ENCODE assay signal across 13 cellular contexts in genomic region chr20:60921021-60921622, GRCh38.
DNase-seq lines count a peak whose midpoint lies in the region; ATAC-seq and TF ChIP-seq lines count a peak whose summit lies in the region.
"Had no signal": no experiment of that assay in that cellular context is flagged by ENCODE, and none has a peak within 500 bp of the region (broad histone marks: within the 10 kb centered on the region; RNA-seq: fewer than 3 reads in every experiment).

No MANE protein-coding gene starts in this region.

- H3K36me3 Mint-ChIP-seq in progenitor cell of endocrine pancreas (ENCODE audit: insufficient read depth), result no peaks in the 10 kb centered on the region

- H3K4me1 Mint-ChIP-seq in progenitor cell of endocrine pancreas (ENCODE audit: low read depth), result no peaks in the 10 kb centered on the region

- no peak for TF ChIP-seq POLR2A in erythroblast (IDR thresholded peaks at IDR 0.05; ENCODE audit: low read length)

- no peak overlapping the region for H3K4me3 Mint-ChIP-seq in progenitor cell of endocrine pancreas (ENCODE audit: low read depth)
- H3K4me3 Mint-ChIP-seq: T-helper 1 cell treated with Interleukin-12 subunit alpha and Interleukin-12 subunit beta and Interleukin-4 antibody, amounts not matched to agents 30 μg/mL and 1 μg/mL, for 36 hours had no signal

- H3K9me3 Mint-ChIP-seq in progenitor cell of endocrine pancreas (ENCODE audit: low read depth), result peaks cover 5% of the 10 kb centered on the region

- no peak for ATAC-seq in HG03039 (IDR thresholded peaks at IDR 0.05; ENCODE audit: unreplicated experiment)
- ATAC-seq: foreskin keratinocyte had no signal

- H3K4me3 ChIP-seq in astrocyte of the spinal cord (ENCODE audit: low read depth, low read length), result no peak overlapping the region
- H3K4me3 ChIP-seq: lung, vagina had no signal

- DNase-seq in activated CD4-positive, alpha-beta T cell treated with anti-CD3 and anti-CD28 coated beads for 48 hours, result peak; percentile 45
- no peak for DNase-seq in activated CD4-positive, alpha-beta T cell treated with anti-CD3 and anti-CD28 coated beads for 4 hours
- peak; percentile 52 for DNase-seq in HT-29 (ENCODE audit: low spot score)
- peak; percentile 4 for DNase-seq in astrocyte of the spinal cord (ENCODE audit: low read depth, low spot score)
- peak; percentile 64 for DNase-seq in progenitor cell of endocrine pancreas (ENCODE audit: low spot score, unreplicated experiment)
- no peak for DNase-seq in erythroblast (lab: John Stamatoyannopoulos, UW)
- no peak for DNase-seq in NCI-H82 treated with DMSO at 0.1 percent for 48 hours (lab: John Stamatoyannopoulos, UW; ENCODE audit: unreplicated experiment)
- DNase-seq: NCI-H748 treated with DMSO at 0.1 percent for 48 hours had no signal

- peaks cover 43% of the 10 kb centered on the region for H3K27me3 Mint-ChIP-seq in progenitor cell of endocrine pancreas

- TF ChIP-seq CTCF in astrocyte of the spinal cord (IDR thresholded peaks at IDR 0.05; ENCODE audit: low read depth, low read length), result no peak
- TF ChIP-seq CTCF in progenitor cell of endocrine pancreas (IDR thresholded peaks at IDR 0.05; ENCODE audit: unreplicated experiment), result no peak

- H3K27ac Mint-ChIP-seq in progenitor cell of endocrine pancreas, result no peak overlapping the region
- H3K27ac Mint-ChIP-seq: T-helper 1 cell treated with Interleukin-12 subunit alpha and Interleukin-12 subunit beta and Interleukin-4 antibody, amounts not matched to agents 30 μg/mL and 1 μg/mL, for 36 hours had no signal

- in situ Hi-C loops in astrocyte of the spinal cord (cut with HindIII; ENCODE audit: low sequenced_read_pairs), result no loop called here

Comparison
In these comparisons a context has a peak if more than half of its experiments do, and no peak if none do; other contexts are left out.
1. DNase-seq: peak in activated CD4-positive, alpha-beta T cell treated with anti-CD3 and anti-CD28 coated beads for 48 hours (single experiment), HT-29 (single experiment), astrocyte of the spinal cord (single experiment) and progenitor cell of endocrine pancreas (single experiment); none in activated CD4-positive, alpha-beta T cell treated with anti-CD3 and anti-CD28 coated beads for 4 hours (0 of 2), erythroblast (0 of 2) and NCI-H82 treated with DMSO at 0.1 percent for 48 hours (single experiment).